ENCODE assay signal across 1 cellular context in the genomic region with DNA sequence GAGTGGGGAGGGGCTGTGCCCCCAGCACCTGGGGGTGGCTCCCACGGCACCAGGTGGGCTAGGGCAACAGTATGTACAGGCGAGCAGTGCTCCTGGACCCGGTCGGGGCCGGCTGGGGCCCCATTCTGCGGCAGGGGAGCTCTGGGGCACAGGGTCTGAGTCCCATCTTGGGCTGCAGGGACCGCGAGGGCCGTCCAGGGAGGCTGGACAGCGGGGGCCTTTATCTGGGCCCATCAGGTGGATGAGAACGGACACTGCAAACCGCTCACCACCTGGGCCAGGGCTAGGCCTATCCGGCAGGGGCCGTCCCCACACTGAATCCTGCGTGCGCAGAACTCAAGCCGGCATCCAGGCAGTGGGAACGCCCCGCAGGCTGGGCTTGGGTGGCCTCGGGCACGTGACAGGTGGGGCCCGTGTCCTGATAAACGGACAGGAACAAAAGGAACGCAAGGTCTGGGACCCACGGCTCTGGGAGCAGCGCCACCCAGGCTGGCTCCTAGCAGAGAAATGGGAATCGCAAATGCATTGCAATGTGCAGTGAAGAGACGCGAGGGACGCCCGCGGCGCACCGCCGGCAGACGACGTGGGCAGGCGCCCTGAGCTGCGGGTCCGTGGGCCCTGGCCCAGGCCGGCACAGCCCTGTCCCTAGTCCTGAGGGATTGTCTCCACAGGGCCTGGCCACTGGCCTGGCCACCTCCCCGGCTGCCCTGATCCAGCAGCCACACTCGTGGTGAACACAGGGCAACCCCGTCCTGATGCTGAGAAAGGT.
TF ChIP-seq lines count a peak whose summit lies in the region.

No MANE protein-coding gene starts in this region.

TF ChIP-seq in GM12878, 131 proteins besides CTCF, POLR2A, EP300 and RAD21:
- TF ChIP-seq SMARCA5 (IDR thresholded peaks at IDR 0.05): no peak
- TF ChIP-seq TCF3 (IDR thresholded peaks at IDR 0.05; ENCODE audit: borderline replicate concordance, insufficient read depth, low read depth, low read length): peak; percentile 44; the same call in 1 of the 2 replicates
